In the genomic region with DNA sequence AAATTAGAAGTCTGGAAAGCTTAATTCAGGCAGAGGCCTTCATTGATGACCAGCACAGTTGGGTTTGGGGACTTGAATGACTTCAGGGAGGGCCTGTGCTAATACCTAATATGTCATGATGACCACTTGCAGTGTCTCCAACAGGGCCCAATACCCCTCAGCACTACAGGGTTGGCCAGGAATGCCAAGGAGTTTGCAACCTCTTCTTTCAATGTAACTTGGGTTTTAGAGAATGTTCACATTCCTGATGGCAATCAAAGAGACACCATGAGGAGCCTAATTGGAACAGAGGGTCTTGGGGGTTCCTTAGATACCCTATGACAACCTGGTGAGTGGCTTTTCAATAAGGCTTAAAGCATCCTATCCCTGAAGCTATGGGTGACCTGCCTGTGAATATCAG, we compare ENCODE assay signal across 30 cellular contexts. TPM values are rescaled to one million over a fixed set of nuclear protein-coding genes. Genes with fewer than 3 reads are reported as not detected.
"Had no signal": no experiment of that assay in that cellular context is flagged by ENCODE, and none has a peak within 500 bp of the region (broad histone marks: within the 10 kb centered on the region; RNA-seq: fewer than 3 reads in every experiment).

No MANE protein-coding gene starts in this region.

- DNase-seq: stimulated activated CD4-positive, alpha-beta T cell treated with anti-CD3 and anti-CD28 coated beads, Interleukin-2, amount 100 ng/mL, for 48 hours; stimulated activated CD4-positive, alpha-beta T cell treated with anti-CD3 and anti-CD28 coated beads, Interleukin-4, amount 100 ng/mL, for 1 hour; stimulated activated CD4-positive, alpha-beta T cell treated with anti-CD3 and anti-CD28 coated beads, Interleukin-4, amount 100 ng/mL, for 24 hours; stimulated activated CD4-positive, alpha-beta T cell treated with anti-CD3 and anti-CD28 coated beads, Interleukin-4, amount 100 ng/mL, for 4 hours; stimulated activated CD8-positive, alpha-beta memory T cell treated with anti-CD3 and anti-CD28 coated beads, Interleukin-4, amount 100 ng/mL, for 48 hours; stimulated activated naive B cell treated with anti-CD40 and anti-IgM and Interleukin-4, amounts not matched to agents 10 μg/mL and 1 μg/mL and 100 μg/mL, for 72 hours; stimulated activated naive CD4-positive, alpha-beta T cell; stimulated activated naive CD4-positive, alpha-beta T cell treated with Interleukin-2 at 50 U/mL for 16 hours; stimulated activated naive CD8-positive, alpha-beta T cell treated with anti-CD3 and anti-CD28 coated beads, Interleukin-15, amount 100 ng/mL, for 72 hours; stimulated activated naive CD8-positive, alpha-beta T cell treated with anti-CD3 and anti-CD28 coated beads, Interleukin-15, Interleukin-2, amounts not matched to agents 100 U/mL and 50 U/mL, for 24 hours; stomach; substantia nigra; testis; thyroid gland; tibial artery; transverse colon; trophoblast cell; upper lobe of left lung; upper lobe of right lung; uterus had no signal

- H3K9me3 Mint-ChIP-seq: stimulated activated effector memory CD8-positive, alpha-beta T cell treated with anti-CD3 and anti-CD28 coated beads, Interleukin-12 subunit alpha, Interleukin-12 subunit beta, amount 100 ng/mL, for 72 hours; stimulated activated memory B cell treated with anti-CD40 and anti-IgM and Interleukin-4, amounts not matched to agents 10 μg/mL and 1 μg/mL and 100 μg/mL, for 72 hours; stimulated activated naive B cell treated with anti-CD40 and anti-IgM and Interleukin-4, amounts not matched to agents 10 μg/mL and 1 μg/mL and 100 μg/mL, for 72 hours; stimulated activated naive CD8-positive, alpha-beta T cell treated with anti-CD3 and anti-CD28 coated beads, Interleukin-15, amount 100 ng/mL, for 72 hours; stimulated activated naive CD8-positive, alpha-beta T cell treated with anti-CD3 and anti-CD28 coated beads, Interleukin-15, Interleukin-2, amounts not matched to agents 100 ng/mL and 50 ng/mL, for 24 hours; type B pancreatic cell had no signal

- H3K27ac ChIP-seq: stomach, suprapubic skin, testis, thoracic aorta, thyroid gland, tibial artery, tibial nerve, transverse colon, upper lobe of left lung, upper lobe of right lung, uterus, vagina had no signal

- H3K36me3 ChIP-seq: stomach, suprapubic skin, thoracic aorta, thyroid gland, tibial artery, tibial nerve, transverse colon, upper lobe of left lung, upper lobe of right lung, uterus, vagina had no signal

- H3K4me1 ChIP-seq: stomach, suprapubic skin, thyroid gland, tibial artery, tibial nerve, transverse colon, upper lobe of left lung, upper lobe of right lung, uterus, vagina had no signal

- H3K27ac Mint-ChIP-seq: stimulated activated effector memory CD8-positive, alpha-beta T cell treated with anti-CD3 and anti-CD28 coated beads, Interleukin-12 subunit alpha, Interleukin-12 subunit beta, amount 100 ng/mL, for 72 hours; stimulated activated memory B cell treated with anti-CD40 and anti-IgM and Interleukin-4, amounts not matched to agents 10 μg/mL and 1 μg/mL and 100 μg/mL, for 72 hours; stimulated activated naive B cell treated with anti-CD40 and anti-IgM and Interleukin-4, amounts not matched to agents 10 μg/mL and 1 μg/mL and 100 μg/mL, for 72 hours; stimulated activated naive CD8-positive, alpha-beta T cell treated with anti-CD3 and anti-CD28 coated beads, Interleukin-15, amount 100 ng/mL, for 72 hours; stimulated activated naive CD8-positive, alpha-beta T cell treated with anti-CD3 and anti-CD28 coated beads, Interleukin-15, Interleukin-2, amounts not matched to agents 100 ng/mL and 50 ng/mL, for 24 hours; type B pancreatic cell had no signal

- H3K4me3 Mint-ChIP-seq: stimulated activated effector memory CD8-positive, alpha-beta T cell treated with anti-CD3 and anti-CD28 coated beads, Interleukin-12 subunit alpha, Interleukin-12 subunit beta, amount 100 ng/mL, for 72 hours; stimulated activated memory B cell treated with anti-CD40 and anti-IgM and Interleukin-4, amounts not matched to agents 10 μg/mL and 1 μg/mL and 100 μg/mL, for 72 hours; stimulated activated naive B cell treated with anti-CD40 and anti-IgM and Interleukin-4, amounts not matched to agents 10 μg/mL and 1 μg/mL and 100 μg/mL, for 72 hours; stimulated activated naive CD8-positive, alpha-beta T cell treated with anti-CD3 and anti-CD28 coated beads, Interleukin-15, amount 100 ng/mL, for 72 hours; stimulated activated naive CD8-positive, alpha-beta T cell treated with anti-CD3 and anti-CD28 coated beads, Interleukin-15, Interleukin-2, amounts not matched to agents 100 ng/mL and 50 ng/mL, for 24 hours; type B pancreatic cell had no signal

- H3K27me3 Mint-ChIP-seq: stimulated activated memory B cell treated with anti-CD40 and anti-IgM and Interleukin-4, amounts not matched to agents 10 μg/mL and 1 μg/mL and 100 μg/mL, for 72 hours had no signal

- H3K4me1 Mint-ChIP-seq: stimulated activated effector memory CD8-positive, alpha-beta T cell treated with anti-CD3 and anti-CD28 coated beads, Interleukin-12 subunit alpha, Interleukin-12 subunit beta, amount 100 ng/mL, for 72 hours; stimulated activated memory B cell treated with anti-CD40 and anti-IgM and Interleukin-4, amounts not matched to agents 10 μg/mL and 1 μg/mL and 100 μg/mL, for 72 hours; stimulated activated naive B cell treated with anti-CD40 and anti-IgM and Interleukin-4, amounts not matched to agents 10 μg/mL and 1 μg/mL and 100 μg/mL, for 72 hours; stimulated activated naive CD8-positive, alpha-beta T cell treated with anti-CD3 and anti-CD28 coated beads, Interleukin-15, amount 100 ng/mL, for 72 hours had no signal

- H3K4me3 ChIP-seq: stomach, suprapubic skin, testis, thoracic aorta, thyroid gland, tibial artery, tibial nerve, transverse colon, upper lobe of left lung, upper lobe of right lung, uterus, vagina had no signal

- H3K36me3 Mint-ChIP-seq: stimulated activated effector memory CD8-positive, alpha-beta T cell treated with anti-CD3 and anti-CD28 coated beads, Interleukin-12 subunit alpha, Interleukin-12 subunit beta, amount 100 ng/mL, for 72 hours; stimulated activated memory B cell treated with anti-CD40 and anti-IgM and Interleukin-4, amounts not matched to agents 10 μg/mL and 1 μg/mL and 100 μg/mL, for 72 hours; stimulated activated naive B cell treated with anti-CD40 and anti-IgM and Interleukin-4, amounts not matched to agents 10 μg/mL and 1 μg/mL and 100 μg/mL, for 72 hours; type B pancreatic cell had no signal

- H3K9me3 ChIP-seq: stomach, suprapubic skin, testis, thoracic aorta, thyroid gland, tibial artery, tibial nerve, transverse colon, upper lobe of left lung, upper lobe of right lung, uterus, vagina had no signal

- H3K27me3 ChIP-seq: testis, thyroid gland, tibial nerve, transverse colon, upper lobe of left lung, upper lobe of right lung, uterus, vagina had no signal

RNA-seq across cellular contexts. Expression of a gene that starts 52.4 kb away (rescaled TPM):
- total RNA-seq: subcutaneous adipose tissue, suprapubic skin, thoracic aorta, tibial nerve, upper lobe of right lung, ureter had no signal
